Comparison of ENCODE assay signal across 15 cellular contexts in the genomic region with DNA sequence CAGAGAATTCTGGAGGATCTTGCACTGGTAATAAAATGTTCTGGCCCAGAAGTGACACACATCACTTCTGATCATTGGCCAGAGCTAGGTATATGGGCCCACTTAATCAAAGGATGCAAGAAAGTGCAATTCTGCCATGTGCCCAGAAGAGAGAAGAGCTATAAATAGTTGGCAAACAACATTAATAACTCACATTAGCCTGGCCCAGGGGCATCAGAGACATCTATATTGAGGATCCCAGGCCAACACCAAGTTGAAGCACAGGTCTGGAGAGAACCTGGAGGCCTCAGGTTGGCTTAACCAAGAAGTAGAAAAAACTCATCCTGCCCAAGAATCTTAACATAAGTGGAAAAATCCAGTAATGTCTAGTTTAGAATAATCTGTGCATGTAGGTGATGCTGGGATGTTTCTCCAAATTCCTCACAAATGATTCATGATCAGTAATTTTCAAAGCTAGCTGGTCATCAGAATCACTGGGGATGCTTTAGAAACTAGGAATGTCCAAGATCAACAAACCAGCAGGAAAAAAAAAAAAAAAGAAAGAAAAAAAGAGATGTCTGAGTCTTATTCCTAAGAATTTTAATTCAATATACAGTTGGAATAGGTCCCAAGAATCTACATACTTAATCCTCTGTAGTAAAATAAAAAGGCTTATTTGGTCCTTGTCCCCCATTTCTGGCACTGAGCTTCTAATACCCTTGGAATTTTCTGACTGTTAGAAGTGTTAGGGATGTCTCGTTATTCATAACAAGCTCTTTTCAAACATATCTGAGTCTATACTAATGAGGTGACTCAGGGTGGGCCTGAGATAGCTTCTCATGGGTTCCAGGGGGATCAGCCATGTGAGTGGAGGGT. TPM values are rescaled to one million over a fixed set of nuclear protein-coding genes. Genes with fewer than 3 reads are reported as not detected.
DNase-seq lines count a peak whose midpoint lies in the region; ATAC-seq and TF ChIP-seq lines count a peak whose summit lies in the region.
"Had no signal": no experiment of that assay in that cellular context is flagged by ENCODE, and none has a peak within 500 bp of the region (broad histone marks: within the 10 kb centered on the region; RNA-seq: fewer than 3 reads in every experiment).

No MANE protein-coding gene starts in this region.

- CTCF ChIA-PET in IMR-90 (lab: Yijun Ruan, JAX): interaction anchor here (0.6 to 1.5 kb wide), 4 partner anchors 10 to 25 kb away, joined by 3 to 6 read pairs (median 4); no protein-coding TSS in a partner anchor

- TF ChIP-seq POLR2A in IMR-90 (IDR thresholded peaks at IDR 0.05; ENCODE audit: low read depth, low read length): no peak

- H3K36me3 ChIP-seq in IMR-90 (ENCODE audit: control insufficient read depth, insufficient read depth, low read length): no peaks in the 10 kb centered on the region

- H3K56ac ChIP-seq in IMR-90 (ENCODE audit: extremely low read depth, insufficient read depth, low read length): peak overlapping the region; percentile 95

- H3K9ac ChIP-seq in IMR-90 (ENCODE audit: low read depth, low read length): 0 out of 2 replicates have a peak overlapping the region, but pooled peaks have one; percentile 29

- in situ Hi-C loops in IMR-90 (cut with MboI; ENCODE audit: low sequenced_read_pairs): no loop called here

- peaks cover 4 to 26% of the 10 kb centered on the region in 2 experiments; a peak in 3 of 4 replicates for H3K79me1 ChIP-seq in IMR-90 (ENCODE audit: low read depth in 1 of 2, low read length in 2 of 2)

- ATAC-seq in IMR-90 (ENCODE audit: low read depth) (peak; percentile 46), HG03139 (IDR thresholded peaks at IDR 0.05; ENCODE audit: unreplicated experiment) (no peak)
- ATAC-seq in activated T-cell treated with anti-CD3 and anti-CD28 coated beads, Interleukin-2, amount 50 U/mL, for 4 hours: no peak

- peaks cover 29% of the 10 kb centered on the region for H3K4me1 ChIP-seq in IMR-90 (ENCODE audit: control insufficient read depth, insufficient read depth, low read length)

- H3K27me3 Mint-ChIP-seq in chondrocyte (ENCODE audit: low read depth) (no peaks in the 10 kb centered on the region), mesothelial cell of epicardium (ENCODE audit: low read depth) (no peaks in the 10 kb centered on the region)
- H3K27me3 Mint-ChIP-seq in activated T-cell treated with anti-CD3 and anti-CD28 coated beads, Interleukin-2, amount 50 U/mL, for 4 hours (ENCODE audit: low read depth): peaks cover 2% of the 10 kb centered on the region
- H3K27me3 Mint-ChIP-seq: activated naive CD8-positive, alpha-beta T cell treated with anti-CD3 and anti-CD28 coated beads for 36 hours had no signal

- peak overlapping the region; percentile 96 for H3K23ac ChIP-seq in IMR-90 (ENCODE audit: low read depth, low read length)

- H3K27ac Mint-ChIP-seq in chondrocyte (ENCODE audit: unreplicated experiment) (peak overlapping the region; percentile 91), mesothelial cell of epicardium (peak overlapping the region; percentile 85)
- H3K27ac Mint-ChIP-seq: activated naive CD8-positive, alpha-beta T cell treated with anti-CD3 and anti-CD28 coated beads for 36 hours; CD4-positive, CD25-positive, alpha-beta regulatory T cell; T-helper 2 cell treated with Interferon-gamma antibody and Interleukin-4, amounts not matched to agents 5 μg/mL and 100 μg/mL, for 36 hours had no signal

- no peak overlapping the region for H2AFZ ChIP-seq in IMR-90 (replicated peaks; ENCODE audit: low read length, poor library complexity)

- intact Hi-C loops in IMR-90 (cut with micrococcal nuclease): no loop called here

- H3K27ac ChIP-seq in IMR-90 (ENCODE audit: insufficient read depth, low read length): peak overlapping the region; percentile 94
- H3K27ac ChIP-seq: dorsolateral prefrontal cortex had no signal

- peak overlapping the region; percentile 94 to 98 for H4K8ac ChIP-seq in IMR-90 (ENCODE audit: low read depth in 2 of 2, low read length in 2 of 2)

- H2BK20ac ChIP-seq in IMR-90 (ENCODE audit: low read depth, low read length): peak overlapping the region; percentile 99

- no TSS peak for BruUV-seq in IMR-90 (replicated peaks; lab: Mats Ljungman, UMichigan)

- POLR2A ChIA-PET in IMR-90 (lab: Charles Lee; ENCODE audit: unreplicated experiment): interaction anchor here (0.8 to 1.2 kb wide), 2 partner anchors 10 to 31 kb away, joined by 3 read pairs; no protein-coding TSS in a partner anchor

- DNase-seq in AG09309 (ENCODE audit: low read depth) (peak; percentile 75), IMR-90 (peak; percentile 95), chondrocyte (ENCODE audit: low spot score) (no peak), mesothelial cell of epicardium (ENCODE audit: low spot score in 2 of 2, unreplicated experiment in 2 of 2) (no peak), T1000 (lab: John Stamatoyannopoulos, UW) (no peak), germinal center (ENCODE audit: low spot score) (no peak)
- DNase-seq in activated T-cell treated with anti-CD3 and anti-CD28 coated beads, Interleukin-2, amount 50 U/mL, for 4 hours: no peak
- DNase-seq: activated naive CD8-positive, alpha-beta T cell treated with anti-CD3 and anti-CD28 coated beads for 36 hours; CD4-positive, CD25-positive, alpha-beta regulatory T cell; dorsolateral prefrontal cortex; hippocampal formation; NCI-H2171 treated with DMSO at 0.1 percent for 48 hours; stimulated activated naive CD4-positive, alpha-beta T cell had no signal

- no peaks in the 10 kb centered on the region for H4K20me1 ChIP-seq in IMR-90 (ENCODE audit: insufficient read depth, low read length)

- peak overlapping the region; percentile 97 for H4K5ac ChIP-seq in IMR-90 (ENCODE audit: low read depth, low read length)

- H3K4me1 Mint-ChIP-seq in chondrocyte (ENCODE audit: low read depth) (peaks cover 78% of the 10 kb centered on the region), mesothelial cell of epicardium (peaks cover 46% of the 10 kb centered on the region)
- H3K4me1 Mint-ChIP-seq in activated T-cell treated with anti-CD3 and anti-CD28 coated beads, Interleukin-2, amount 50 U/mL, for 4 hours (ENCODE audit: low read depth): no peaks in the 10 kb centered on the region
- H3K4me1 Mint-ChIP-seq: activated naive CD8-positive, alpha-beta T cell treated with anti-CD3 and anti-CD28 coated beads for 36 hours; CD4-positive, CD25-positive, alpha-beta regulatory T cell had no signal

- no peaks in the 10 kb centered on the region for H3K9me3 ChIP-seq in IMR-90 (ENCODE audit: control insufficient read depth, insufficient read depth, low read length)

- H4K91ac ChIP-seq in IMR-90 (ENCODE audit: insufficient read depth, low read depth, low read length): peak overlapping the region; percentile 99

- H3K36me3 Mint-ChIP-seq in chondrocyte (ENCODE audit: low read depth) (no peaks in the 10 kb centered on the region), mesothelial cell of epicardium (no peaks in the 10 kb centered on the region)
- H3K36me3 Mint-ChIP-seq in activated T-cell treated with anti-CD3 and anti-CD28 coated beads, Interleukin-2, amount 50 U/mL, for 4 hours (ENCODE audit: insufficient read depth): no peaks in the 10 kb centered on the region
- H3K36me3 Mint-ChIP-seq: activated naive CD8-positive, alpha-beta T cell treated with anti-CD3 and anti-CD28 coated beads for 36 hours; CD4-positive, CD25-positive, alpha-beta regulatory T cell had no signal

- WGBS in IMR-90 (ENCODE audit: extremely low coverage in 2 of 2, insufficient read length in 1 of 2), 2 experiments: no CpG with 5 or more reads among the region's 1 CpG

- H3K18ac ChIP-seq in IMR-90 (ENCODE audit: low read depth, low read length): peak overlapping the region; percentile 98

- peak overlapping the region; percentile 98 for H3K4ac ChIP-seq in IMR-90 (ENCODE audit: low read depth, low read length)

- H2BK5ac ChIP-seq in IMR-90 (ENCODE audit: low read depth, low read length, poor library complexity, severe bottlenecking): peak overlapping the region; percentile 99

- H3K4me3 Mint-ChIP-seq in chondrocyte (ENCODE audit: unreplicated experiment) (no peak overlapping the region), mesothelial cell of epicardium (no peak overlapping the region)
- no peak overlapping the region for H3K4me3 Mint-ChIP-seq in activated T-cell treated with anti-CD3 and anti-CD28 coated beads, Interleukin-2, amount 50 U/mL, for 4 hours
- H3K4me3 Mint-ChIP-seq: activated naive CD8-positive, alpha-beta T cell treated with anti-CD3 and anti-CD28 coated beads for 36 hours; CD4-positive, CD25-positive, alpha-beta regulatory T cell; T-helper 2 cell treated with Interferon-gamma antibody and Interleukin-4, amounts not matched to agents 5 μg/mL and 100 μg/mL, for 36 hours had no signal

- peak overlapping the region; percentile 99 for H2BK120ac ChIP-seq in IMR-90 (ENCODE audit: low read depth, low read length)

- H3K14ac ChIP-seq in IMR-90 (replicated peaks; ENCODE audit: low read depth, low read length): peak overlapping the region; percentile 95

- TF ChIP-seq RAD21 in IMR-90 (IDR thresholded peaks at IDR 0.05; ENCODE audit: low read length): no peak

- TF ChIP-seq CTCF in AG09309 (IDR thresholded peaks at IDR 0.05; ENCODE audit: control insufficient read depth, insufficient read depth, low read depth, low read length, missing control alignments) (no peak), IMR-90 (conservative IDR thresholded peaks at IDR 0.05; ENCODE audit: low read depth, low read length) (no peak), chondrocyte (IDR thresholded peaks at IDR 0.05) (no peak), mesothelial cell of epicardium (IDR thresholded peaks at IDR 0.05; ENCODE audit: unreplicated experiment) (no peak)

- dilution Hi-C loops in IMR-90 (cut with HindIII; ENCODE audit: low sequenced_read_pairs, unreplicated experiment): no loop called here

- H3K9me3 Mint-ChIP-seq in chondrocyte (ENCODE audit: low read depth) (no peaks in the 10 kb centered on the region), mesothelial cell of epicardium (no peaks in the 10 kb centered on the region)
- H3K9me3 Mint-ChIP-seq in activated T-cell treated with anti-CD3 and anti-CD28 coated beads, Interleukin-2, amount 50 U/mL, for 4 hours: no peaks in the 10 kb centered on the region
- H3K9me3 Mint-ChIP-seq: activated naive CD8-positive, alpha-beta T cell treated with anti-CD3 and anti-CD28 coated beads for 36 hours; T-helper 2 cell treated with Interferon-gamma antibody and Interleukin-4, amounts not matched to agents 5 μg/mL and 100 μg/mL, for 36 hours had no signal

- no peak overlapping the region for H3K4me3 ChIP-seq in AG09309 (ENCODE audit: control insufficient read depth, low read depth, low read length)
- no peak overlapping the region for H3K4me3 ChIP-seq in IMR-90 (ENCODE audit: insufficient read depth, low read depth, low read length)
- H3K4me3 ChIP-seq: dorsolateral prefrontal cortex had no signal

- H3K4me2 ChIP-seq in IMR-90 (ENCODE audit: low read depth, low read length): peak overlapping the region; percentile 89

- peaks cover 25% of the 10 kb centered on the region for H3K9me1 ChIP-seq in IMR-90 (ENCODE audit: insufficient read depth, low read length)

- H3K27me3 ChIP-seq in IMR-90 (ENCODE audit: control insufficient read depth, insufficient read depth, low read length): no peaks in the 10 kb centered on the region
- H3K27me3 ChIP-seq: dorsolateral prefrontal cortex had no signal

- H2AK5ac ChIP-seq in IMR-90 (ENCODE audit: low read depth, low read length): peak overlapping the region; percentile 98

- peak overlapping the region; percentile 93 for H2AK9ac ChIP-seq in IMR-90 (replicated peaks; ENCODE audit: low read depth, low read length, poor library complexity)

- H2BK15ac ChIP-seq in IMR-90 (ENCODE audit: low read depth, low read length): peak overlapping the region; percentile 97; the same call in 2 of the 3 replicates

RNA-seq across cellular contexts. Expression of a gene that starts 35.0 kb away (rescaled TPM):
- total RNA-seq in IMR-90 (2012; rRNA removed) (89.2 and 93.7 TPM in 2 replicates), chondrocyte (19.8 to 27.3 TPM (median 20.9 TPM) in 3 replicates), mesothelial cell of epicardium (9.3 to 12.0 TPM (median 11.5 TPM) in 3 replicates)
- 54.5 and 61.6 TPM in 2 replicates for polyA plus RNA-seq in IMR-90 (2012; rRNA removed)
- 71.6 and 118 TPM in 2 replicates for polyA plus RNA-seq in IMR-90 (2012; cell fraction: cytosol; rRNA removed)
- polyA plus RNA-seq in IMR-90 (2012; cell fraction: nucleus; rRNA removed; ENCODE audit: low replicate concordance): 36.3 and 66.6 TPM in 2 replicates
- under 1 TPM in 1 of 3 donors, not detected in 2; 0.13 TPM for total RNA-seq in activated T-cell treated with anti-CD3 and anti-CD28 coated beads, Interleukin-2, amount 50 U/mL, for 4 hours
- total RNA-seq: CD4-positive, CD25-positive, alpha-beta regulatory T cell had no signal
- polyA plus RNA-seq: CD4-positive, CD25-positive, alpha-beta regulatory T cell had no signal

RNA-seq across cellular contexts. Expression of a gene that starts 50.8 kb away (rescaled TPM):
- 28.5 and 48.0 TPM in 2 replicates for total RNA-seq in IMR-90 (2012; rRNA removed)
- polyA plus RNA-seq in IMR-90 (2012; rRNA removed): 23.4 and 24.8 TPM in 2 replicates
- polyA plus RNA-seq in IMR-90 (2012; cell fraction: cytosol; rRNA removed): 16.8 and 33.2 TPM in 2 replicates
- 3.4 and 5.3 TPM in 2 replicates for polyA plus RNA-seq in IMR-90 (2012; cell fraction: nucleus; rRNA removed; ENCODE audit: low replicate concordance)
- total RNA-seq in chondrocyte: 43.5 to 52.3 TPM (median 47.8 TPM) in 3 replicates
- 47.6 to 51.7 TPM (median 49.9 TPM) in 3 replicates for total RNA-seq in mesothelial cell of epicardium
- 10 to 100 TPM; 78.3 to 85.2 (median 78.8) TPM for total RNA-seq in activated T-cell treated with anti-CD3 and anti-CD28 coated beads, Interleukin-2, amount 50 U/mL, for 4 hours

Comparison
In these comparisons a context has a peak if more than half of its experiments do, and no peak if none do; other contexts are left out.
1. DNase-seq: peak in AG09309 (single experiment) and IMR-90 (single experiment); none in chondrocyte (single experiment), mesothelial cell of epicardium (0 of 2), T1000 (single experiment), activated T-cell treated with anti-CD3 and anti-CD28 coated beads, Interleukin-2, amount 50 U/mL, for 4 hours (single experiment) and germinal center (single experiment).